8 cellular contexts compared by ENCODE assay signal in the genomic region with DNA sequence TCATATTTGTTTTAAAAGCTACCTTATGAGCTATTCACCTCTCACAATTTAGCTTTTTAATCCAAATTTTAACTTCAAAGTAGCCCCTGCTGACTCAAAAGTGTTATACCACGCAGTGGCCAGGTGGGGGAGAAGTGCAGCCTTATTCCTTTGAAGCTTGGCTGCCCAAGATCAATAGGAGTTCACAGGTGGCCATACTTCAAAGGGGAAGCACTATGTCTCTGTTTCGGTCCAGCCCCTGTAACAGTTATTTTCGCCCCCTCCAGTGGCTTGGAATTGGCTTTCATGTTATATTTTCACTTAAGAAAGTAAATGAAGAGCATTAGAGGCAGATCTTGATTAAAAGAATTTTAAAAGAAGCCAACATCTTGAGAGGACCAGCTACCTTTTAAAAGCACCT.
DNase-seq lines count a peak whose midpoint lies in the region; ATAC-seq and TF ChIP-seq lines count a peak whose summit lies in the region.

No MANE protein-coding gene starts in this region.

- H2AFZ ChIP-seq in PC-3 (ENCODE audit: low read length), result no peak overlapping the region

- ATAC-seq in PC-3 (peak; percentile 54), gastrocnemius medialis (no peak)

- H3K4me1 ChIP-seq in PC-3 (ENCODE audit: insufficient read depth, low read length) (no peaks in the 10 kb centered on the region), gastrocnemius medialis (no peaks in the 10 kb centered on the region)

- CTCF ChIA-PET in PC-3 (lab: Charles Lee), result interaction anchor here (0.5 to 1.6 kb wide), 7 partner anchors 34 to 613 kb away, joined by 3 to 10 read pairs (median 4); no protein-coding TSS in a partner anchor

- H3K27me3 ChIP-seq in PC-3 (ENCODE audit: low read length), result no peaks in the 10 kb centered on the region
- no peaks in the 10 kb centered on the region for H3K27me3 ChIP-seq in gastrocnemius medialis

- H3K4me3 ChIP-seq in Jurkat, Clone E6-1 (ENCODE audit: low read length), result no peak overlapping the region
- H3K4me3 ChIP-seq in PC-3 (ENCODE audit: low read length) (no peak overlapping the region), epithelial cell of proximal tubule (ENCODE audit: low read depth, low read length) (no peak overlapping the region), retinal pigment epithelial cell (ENCODE audit: low read length) (no peak overlapping the region), gastrocnemius medialis (no peak overlapping the region)

- peak; percentile 28 for DNase-seq in activated CD4-positive, alpha-beta T cell treated with anti-CD3 and anti-CD28 coated beads for 48 hours
- DNase-seq in activated CD4-positive, alpha-beta T cell treated with anti-CD3 and anti-CD28 coated beads, Interleukin-2, amount 50 U/mL, for 4 hours, result no peak
- peak; percentile 34 for DNase-seq in H4 (ENCODE audit: low spot score)
- peak; percentile 55 for DNase-seq in Jurkat, Clone E6-1 (ENCODE audit: low read depth, low spot score)
- peak; percentile 41 for DNase-seq in PC-3
- DNase-seq in epithelial cell of proximal tubule (ENCODE audit: low read depth), result peak; percentile 7
- DNase-seq in retinal pigment epithelial cell (ENCODE audit: low read depth), result peak; percentile 2
- DNase-seq in gastrocnemius medialis, result no peak

- H3K36me3 ChIP-seq in PC-3 (ENCODE audit: low read depth, low read length), result no peaks in the 10 kb centered on the region
- no peaks in the 10 kb centered on the region for H3K36me3 ChIP-seq in gastrocnemius medialis

- intact Hi-C loops in PC-3 (cut with micrococcal nuclease), result loop anchor here (1.0 to 2.0 kb wide), 2 partner anchors 206 to 614 kb away; no protein-coding TSS in a partner anchor
- intact Hi-C loops in gastrocnemius medialis (cut with DNase I; ENCODE audit: low total_unique reads), result no loop called here

- no peak overlapping the region for H3K4me2 ChIP-seq in PC-3 (ENCODE audit: low read length)

- H3K27ac ChIP-seq in PC-3 (ENCODE audit: low read length), result no peak overlapping the region
- no peak overlapping the region for H3K27ac ChIP-seq in gastrocnemius medialis

- POLR2A ChIA-PET in PC-3 (lab: Charles Lee; ENCODE audit: unreplicated experiment), result no interaction called here

- in situ Hi-C loops in gastrocnemius medialis (cut with MboI; ENCODE audit: low sequenced_read_pairs in 4 of 4), result no loop called here

- TF ChIP-seq CTCF in PC-3 (conservative IDR thresholded peaks at IDR 0.05; ENCODE audit: low read depth, low read length) (peak; percentile 65), epithelial cell of proximal tubule (conservative IDR thresholded peaks at IDR 0.05; ENCODE audit: low read depth, low read length) (peak; percentile 87), retinal pigment epithelial cell (conservative IDR thresholded peaks at IDR 0.05; ENCODE audit: low read depth, low read length) (peak; percentile 84), gastrocnemius medialis (IDR thresholded peaks at IDR 0.05 in 4 of 5, conservative IDR thresholded peaks at IDR 0.05 in 1 of 5) (no peak)

- no peaks in the 10 kb centered on the region for H4K20me1 ChIP-seq in PC-3 (ENCODE audit: low read length)

- no peak for TF ChIP-seq POLR2A in gastrocnemius medialis (IDR thresholded peaks at IDR 0.05)

- H3K79me2 ChIP-seq in PC-3 (ENCODE audit: low read length), result no peaks in the 10 kb centered on the region

- no peaks in the 10 kb centered on the region for H3F3A ChIP-seq in PC-3 (ENCODE audit: low read length, unreplicated experiment)

- H3K9me2 ChIP-seq in PC-3 (replicated peaks; ENCODE audit: low read length), result no peaks in the 10 kb centered on the region

- no TSS peak for BruUV-seq in PC-3 (replicated peaks; lab: Mats Ljungman, UMichigan)

- H3K9me3 ChIP-seq in PC-3 (ENCODE audit: low read length) (no peaks in the 10 kb centered on the region), gastrocnemius medialis (no peaks in the 10 kb centered on the region)

- H3K9ac ChIP-seq in PC-3 (ENCODE audit: low read length), result no peak overlapping the region

Comparison
In these comparisons a context has a peak if more than half of its experiments do, and no peak if none do; other contexts are left out.
1. DNase-seq: peak in activated CD4-positive, alpha-beta T cell treated with anti-CD3 and anti-CD28 coated beads for 48 hours (single experiment), H4 (single experiment), Jurkat, Clone E6-1 (single experiment), PC-3 (single experiment), epithelial cell of proximal tubule (single experiment) and retinal pigment epithelial cell (single experiment); none in activated CD4-positive, alpha-beta T cell treated with anti-CD3 and anti-CD28 coated beads, Interleukin-2, amount 50 U/mL, for 4 hours (0 of 2) and gastrocnemius medialis (0 of 2).
2. CTCF ChIP-seq: peak in PC-3 (single experiment), epithelial cell of proximal tubule (single experiment) and retinal pigment epithelial cell (single experiment); none in gastrocnemius medialis (0 of 5).